Comparison of ENCODE assay signal across 8 cellular contexts in genomic region chr6:16319813-16320532, GRCh38.
DNase-seq lines count a peak whose midpoint lies in the region; ATAC-seq and TF ChIP-seq lines count a peak whose summit lies in the region.

No MANE protein-coding gene starts in this region.

- no peaks in the 10 kb centered on the region for H3K27me3 ChIP-seq in colonic mucosa
- no peaks in the 10 kb centered on the region for H3K27me3 ChIP-seq in lower lobe of right lung (ENCODE audit: low read depth)

- H3K27ac ChIP-seq in colonic mucosa: peak overlapping the region; percentile 66
- H3K27ac ChIP-seq in lower lobe of right lung: peak overlapping the region; percentile 74

- H3K4me3 ChIP-seq in GM12865 (ENCODE audit: low read depth, low read length) (peak overlapping the region; percentile 4; the same call in 1 of the 2 replicates), colonic mucosa (no peak overlapping the region), lower lobe of right lung (peak overlapping the region; percentile 2)

- H3K36me3 Mint-ChIP-seq in activated CD4-positive, alpha-beta T cell treated with anti-CD3 and anti-CD28 coated beads, Interleukin-2, amount 10 ng/mL, durations not matched to agents 24 days and 14 days (ENCODE audit: low read depth): peaks cover 23% of the 10 kb centered on the region
- no peaks in the 10 kb centered on the region for H3K36me3 Mint-ChIP-seq in endothelial cell (ENCODE audit: low read depth, unreplicated experiment)

- no peaks in the 10 kb centered on the region for H3K27me3 Mint-ChIP-seq in activated CD4-positive, alpha-beta T cell treated with anti-CD3 and anti-CD28 coated beads, Interleukin-2, amount 10 ng/mL, durations not matched to agents 24 days and 14 days
- H3K27me3 Mint-ChIP-seq in endothelial cell (ENCODE audit: unreplicated experiment): peaks cover 1% of the 10 kb centered on the region

- no peaks in the 10 kb centered on the region for H3K9me3 Mint-ChIP-seq in activated CD4-positive, alpha-beta T cell treated with anti-CD3 and anti-CD28 coated beads, Interleukin-2, amount 10 ng/mL, durations not matched to agents 24 days and 14 days
- no peaks in the 10 kb centered on the region for H3K9me3 Mint-ChIP-seq in endothelial cell (ENCODE audit: unreplicated experiment)

- TF ChIP-seq CTCF in GM12865 (IDR thresholded peaks at IDR 0.05; ENCODE audit: insufficient read depth, low read depth, low read length, missing control alignments): no peak
- TF ChIP-seq CTCF in colonic mucosa (IDR thresholded peaks at IDR 0.05): no peak
- no peak for TF ChIP-seq CTCF in lower lobe of right lung (IDR thresholded peaks at IDR 0.05)
- TF ChIP-seq CTCF in endothelial cell (IDR thresholded peaks at IDR 0.05; ENCODE audit: unreplicated experiment): no peak

- peak overlapping the region; percentile 73 for H3K4me3 Mint-ChIP-seq in activated CD4-positive, alpha-beta T cell treated with anti-CD3 and anti-CD28 coated beads, Interleukin-2, amount 10 ng/mL, durations not matched to agents 24 days and 14 days
- H3K4me3 Mint-ChIP-seq in endothelial cell (ENCODE audit: unreplicated experiment): no peak overlapping the region

- H3K4me1 ChIP-seq in colonic mucosa: peaks cover 4% of the 10 kb centered on the region
- H3K4me1 ChIP-seq in lower lobe of right lung: peaks cover 56% of the 10 kb centered on the region

- H3K9me3 ChIP-seq in colonic mucosa: no peaks in the 10 kb centered on the region
- H3K9me3 ChIP-seq in lower lobe of right lung: no peaks in the 10 kb centered on the region

- peak; percentile 72 for DNase-seq in GM12865 (ENCODE audit: low read depth)
- DNase-seq in NCI-H2029 treated with DMSO at 0.1 percent for 48 hours (lab: John Stamatoyannopoulos, UW): peak; percentile 81
- DNase-seq in activated CD4-positive, alpha-beta T cell treated with anti-CD3 and anti-CD28 coated beads, Interleukin-2, amount 10 ng/mL, durations not matched to agents 24 days and 14 days: peak; percentile 90
- peak; percentile 40 for DNase-seq in colonic mucosa
- DNase-seq in lower lobe of right lung: no peak
- peak; percentile 49 to 63 (median 52) for DNase-seq in stimulated activated CD4-positive, alpha-beta T cell treated with anti-CD3 and anti-CD28 coated beads, TNF-alpha, amount 100 ng/mL, for 24 hours (ENCODE audit: low read depth in 3 of 3)
- DNase-seq in endothelial cell (ENCODE audit: low spot score): no peak

- intact Hi-C loops in activated CD4-positive, alpha-beta T cell treated with anti-CD3 and anti-CD28 coated beads, Interleukin-2, amount 10 ng/mL, durations not matched to agents 24 days and 14 days (cut with micrococcal nuclease): loop anchor here (2.0 to 5.0 kb wide), 8 partner anchors 83 to 637 kb away; partner anchors contain the start of gene GMPR
- intact Hi-C loops in colonic mucosa (cut with DNase I): loop anchor here (10.0 kb wide), 1 partner anchor 195 kb away; no protein-coding TSS in a partner anchor
- intact Hi-C loops in lower lobe of right lung (cut with DNase I): no loop called here

- peak overlapping the region in 1 of 2 donors; percentile 41 for H3K9ac ChIP-seq in colonic mucosa (ENCODE audit: low read depth in 2 of 2, low read length in 2 of 2)

- H3K4me1 Mint-ChIP-seq in activated CD4-positive, alpha-beta T cell treated with anti-CD3 and anti-CD28 coated beads, Interleukin-2, amount 10 ng/mL, durations not matched to agents 24 days and 14 days: peaks cover 66% of the 10 kb centered on the region
- H3K4me1 Mint-ChIP-seq in endothelial cell (ENCODE audit: unreplicated experiment): peaks cover 6% of the 10 kb centered on the region

- peak; percentile 67 for ATAC-seq in HG02610 (IDR thresholded peaks at IDR 0.05; ENCODE audit: unreplicated experiment)
- peak; percentile 68 to 71 for ATAC-seq in lower lobe of right lung

- peak overlapping the region; percentile 84 for H3K27ac Mint-ChIP-seq in activated CD4-positive, alpha-beta T cell treated with anti-CD3 and anti-CD28 coated beads, Interleukin-2, amount 10 ng/mL, durations not matched to agents 24 days and 14 days
- H3K27ac Mint-ChIP-seq in endothelial cell (ENCODE audit: unreplicated experiment): no peak overlapping the region

- H3K36me3 ChIP-seq in colonic mucosa (no peaks in the 10 kb centered on the region), lower lobe of right lung (peaks cover 12% of the 10 kb centered on the region)

Comparison
In these comparisons a context has a peak if more than half of its experiments do, and no peak if none do; other contexts are left out.
1. DNase-seq: peak in GM12865 (single experiment), NCI-H2029 treated with DMSO at 0.1 percent for 48 hours (single experiment), activated CD4-positive, alpha-beta T cell treated with anti-CD3 and anti-CD28 coated beads, Interleukin-2, amount 10 ng/mL, durations not matched to agents 24 days and 14 days (single experiment), colonic mucosa (single experiment) and stimulated activated CD4-positive, alpha-beta T cell treated with anti-CD3 and anti-CD28 coated beads, TNF-alpha, amount 100 ng/mL, for 24 hours (3 of 3); none in lower lobe of right lung (single experiment) and endothelial cell (single experiment).